ENCODE assay signal across 15 cellular contexts in genomic region chr9:33850677-33851076, GRCh38. TPM values are rescaled to one million over a fixed set of nuclear protein-coding genes. Genes with fewer than 3 reads are reported as not detected.
DNase-seq lines count a peak whose midpoint lies in the region; ATAC-seq, FAIRE-seq and TF ChIP-seq lines count a peak whose summit lies in the region.
"Had no signal": no experiment of that assay in that cellular context is flagged by ENCODE, and none has a peak within 500 bp of the region (broad histone marks: within the 10 kb centered on the region; RNA-seq: fewer than 3 reads in every experiment).

No MANE protein-coding gene starts in this region.

- H3K27me3 Mint-ChIP-seq in T-cell: no peaks in the 10 kb centered on the region

- no peak for ATAC-seq in T-cell (replicated peaks in 1 of 4)
- ATAC-seq in lower lobe of right lung: peak; percentile 73 to 74
- no peak for ATAC-seq in HG02610 (IDR thresholded peaks at IDR 0.05; ENCODE audit: unreplicated experiment)
- ATAC-seq: activated CD4-positive, CD25-positive, alpha-beta regulatory T cell treated with anti-CD3 and anti-CD28 coated beads, Interleukin-2, amount 50 U/mL, for 24 hours had no signal

- H3K27ac ChIP-seq in left ventricle myocardium inferior (replicated peaks) (peak overlapping the region; percentile 72), right atrium auricular region (no peak overlapping the region), lower lobe of right lung (peak overlapping the region; percentile 49), urinary bladder (ENCODE audit: low read depth) (peak overlapping the region; percentile 38)

- peak overlapping the region; percentile 18 to 62 for H3K27ac Mint-ChIP-seq in T-cell

- H3K9me3 Mint-ChIP-seq in T-cell: no peaks in the 10 kb centered on the region

- CTCF ChIA-PET in T-cell (lab: Charles Lee): interaction anchor here in 1 of 2 donors (7.4 kb wide), 1 partner anchor 36 kb away, joined by 78 read pairs; the partner anchor contains the start of gene UBE2R2

- no peaks in the 10 kb centered on the region for H3K36me3 ChIP-seq in left ventricle myocardium inferior
- H3K36me3 ChIP-seq in right atrium auricular region: no peaks in the 10 kb centered on the region
- H3K36me3 ChIP-seq in lower lobe of right lung: no peaks in the 10 kb centered on the region
- H3K36me3 ChIP-seq in urinary bladder (ENCODE audit: insufficient read depth): no peaks in the 10 kb centered on the region
- H3K36me3 ChIP-seq: ascending aorta had no signal

- TF ChIP-seq CTCF in left ventricle myocardium inferior (IDR thresholded peaks at IDR 0.05; ENCODE audit: borderline replicate concordance): no peak
- TF ChIP-seq CTCF in right atrium auricular region (IDR thresholded peaks at IDR 0.05): no peak
- TF ChIP-seq CTCF in lower lobe of right lung (IDR thresholded peaks at IDR 0.05): no peak

- H3K36me3 Mint-ChIP-seq in T-cell: peaks cover 11% of the 10 kb centered on the region

- peaks cover 51 to 57% (median 55%) of the 10 kb centered on the region in 3 donors for H3K4me1 Mint-ChIP-seq in T-cell

- FAIRE-seq in RCC 7860 (lab: Jason Lieb, UNC): no peak

- DNase-seq in left ventricle myocardium inferior: no peak
- no peak for DNase-seq in right atrium auricular region (ENCODE audit: low spot score)
- no peak for DNase-seq in T-cell
- no peak for DNase-seq in lower lobe of right lung
- no peak for DNase-seq in NCI-H446 (lab: John Stamatoyannopoulos, UW)
- no peak for DNase-seq in RCC 7860 (ENCODE audit: low spot score)
- DNase-seq: activated T-cell treated with anti-CD3 and anti-CD28 coated beads, Interleukin-2, amount 50 U/mL, for 1 hour; hippocampal formation; IMR-90; NCI-H1436 had no signal

- H3K4me1 ChIP-seq in left ventricle myocardium inferior (peaks cover 80% of the 10 kb centered on the region), right atrium auricular region (peaks cover 0 to 58% of the 10 kb centered on the region in 2 donors), lower lobe of right lung (peaks cover 61% of the 10 kb centered on the region), urinary bladder (ENCODE audit: insufficient read depth) (peaks cover 7% of the 10 kb centered on the region)

- intact Hi-C loops in left ventricle myocardium inferior (cut with micrococcal nuclease) (no loop called here), lower lobe of right lung (cut with DNase I) (no loop called here)

- no peaks in the 10 kb centered on the region for H3K27me3 ChIP-seq in left ventricle myocardium inferior (ENCODE audit: low read depth)
- no peaks in the 10 kb centered on the region for H3K27me3 ChIP-seq in right atrium auricular region
- H3K27me3 ChIP-seq in lower lobe of right lung (ENCODE audit: low read depth): no peaks in the 10 kb centered on the region
- H3K27me3 ChIP-seq: ascending aorta had no signal

- H3K9me3 ChIP-seq in left ventricle myocardium inferior (replicated peaks): no peaks in the 10 kb centered on the region
- no peaks in the 10 kb centered on the region for H3K9me3 ChIP-seq in right atrium auricular region
- no peaks in the 10 kb centered on the region for H3K9me3 ChIP-seq in lower lobe of right lung
- H3K9me3 ChIP-seq: ascending aorta had no signal

- H3K4me3 ChIP-seq in left ventricle myocardium inferior (no peak overlapping the region), right atrium auricular region (no peak overlapping the region), lower lobe of right lung (no peak overlapping the region), urinary bladder (ENCODE audit: low read depth, low read length) (no peak overlapping the region)
- H3K4me3 ChIP-seq: ascending aorta had no signal

- no peak overlapping the region for H3K4me3 Mint-ChIP-seq in T-cell

- POLR2A ChIA-PET in T-cell (lab: Charles Lee): interaction anchor here (0.6 to 0.9 kb wide), 2 partner anchors 74 to 616 kb away, joined by 3 read pairs; no protein-coding TSS in a partner anchor

RNA-seq across cellular contexts. Expression of gene UBE2R2, which starts 33.7 kb away (rescaled TPM):
- total RNA-seq in left ventricle myocardium inferior (40.6 TPM), right atrium auricular region (10 to 100 TPM; 26.6 to 29.0 TPM), T-cell (10 to 100 TPM; 23.8 to 29.3 (median 28.1) TPM), lower lobe of right lung (39.8 TPM), urinary bladder (24.2 TPM)
- polyA plus RNA-seq in urinary bladder: 27.3 TPM

RNA-seq across cellular contexts. Expression of gene PRSS3, which starts 55.3 kb away (rescaled TPM):
- not detected for total RNA-seq in left ventricle myocardium inferior
- 1 to 10 TPM in 1 of 2 donors, not detected in 1; 3.5 TPM for total RNA-seq in right atrium auricular region
- 1 to 10 TPM in 3 of 5 donors, not detected in 2; 1.1 to 1.9 (median 1.4) TPM for total RNA-seq in T-cell
- total RNA-seq in lower lobe of right lung: 0.65 TPM
- total RNA-seq in urinary bladder: not detected
- 1.9 TPM for polyA plus RNA-seq in urinary bladder
- total RNA-seq: ascending aorta, SK-MEL-5 had no signal

Comparison
In these comparisons a context has a peak if more than half of its experiments do, and no peak if none do; other contexts are left out.
1. H3K27ac ChIP-seq: peak in left ventricle myocardium inferior (single experiment), lower lobe of right lung (single experiment) and urinary bladder (single experiment); none in right atrium auricular region (0 of 2).
2. ATAC-seq: peak in lower lobe of right lung (2 of 2); none in T-cell (0 of 4) and HG02610 (single experiment).